ENCODE assay signal across 19 cellular contexts in genomic region chr1:30512253-30512921, GRCh38.
DNase-seq lines count a peak whose midpoint lies in the region; ATAC-seq and TF ChIP-seq lines count a peak whose summit lies in the region.
"Had no signal": no experiment of that assay in that cellular context is flagged by ENCODE, and none has a peak within 500 bp of the region (broad histone marks: within the 10 kb centered on the region; RNA-seq: fewer than 3 reads in every experiment).

No MANE protein-coding gene starts in this region.

- peaks cover 13% of the 10 kb centered on the region for H3K27me3 Mint-ChIP-seq in progenitor cell of endocrine pancreas
- peaks cover 70% of the 10 kb centered on the region for H3K27me3 Mint-ChIP-seq in Calu3 (ENCODE audit: unreplicated experiment)
- H3K27me3 Mint-ChIP-seq: activated CD4-positive, alpha-beta T cell treated with anti-CD3 and anti-CD28 coated beads, Interleukin-2, amount 10 ng/mL, durations not matched to agents 24 days and 14 days had no signal

- H3K9me3 ChIP-seq in PC-9 (ENCODE audit: insufficient read depth, low read depth) = no peaks in the 10 kb centered on the region
- no peaks in the 10 kb centered on the region for H3K9me3 ChIP-seq in esophagus muscularis mucosa
- H3K9me3 ChIP-seq: mucosa of descending colon, tibial nerve had no signal

- intact Hi-C loops in PC-9 (cut with micrococcal nuclease; ENCODE audit: unreplicated experiment) (no loop called here), esophagus muscularis mucosa (cut with DNase I) (no loop called here), Calu3 (cut with micrococcal nuclease; ENCODE audit: unreplicated experiment) (no loop called here)

- H3K27ac ChIP-seq in PC-9 (no peak overlapping the region), esophagus muscularis mucosa (replicated peaks in 1 of 4) (no peak overlapping the region)
- H3K27ac ChIP-seq: tibial nerve had no signal

- no peaks in the 10 kb centered on the region for H3K27me3 ChIP-seq in PC-9 (ENCODE audit: insufficient read depth, low read depth)
- H3K27me3 ChIP-seq in esophagus muscularis mucosa = peaks cover 0 to 22% (median 0%) of the 10 kb centered on the region in 4 donors
- H3K27me3 ChIP-seq: tibial nerve had no signal

- H3K36me3 Mint-ChIP-seq in progenitor cell of endocrine pancreas (ENCODE audit: insufficient read depth) (no peaks in the 10 kb centered on the region), Calu3 (ENCODE audit: insufficient read depth, unreplicated experiment) (no peaks in the 10 kb centered on the region)

- H3K4me1 ChIP-seq in PC-9 (replicated peaks; ENCODE audit: insufficient read depth) = peaks cover 7% of the 10 kb centered on the region
- no peaks in the 10 kb centered on the region for H3K4me1 ChIP-seq in esophagus muscularis mucosa
- H3K4me1 ChIP-seq: tibial nerve had no signal

- 66% methylated on average over 14 of the region's 14 CpGs for WGBS in esophagus muscularis mucosa

- H3K27ac Mint-ChIP-seq in progenitor cell of endocrine pancreas (peak overlapping the region; percentile 2), Calu3 (ENCODE audit: unreplicated experiment) (no peak overlapping the region)
- H3K27ac Mint-ChIP-seq: activated CD4-positive, alpha-beta T cell treated with anti-CD3 and anti-CD28 coated beads, Interleukin-2, amount 10 ng/mL, durations not matched to agents 24 days and 14 days had no signal

- TF ChIP-seq CTCF in PC-9 (conservative IDR thresholded peaks at IDR 0.05) (no peak), esophagus muscularis mucosa (IDR thresholded peaks at IDR 0.05) (no peak), progenitor cell of endocrine pancreas (IDR thresholded peaks at IDR 0.05; ENCODE audit: unreplicated experiment) (no peak), Calu3 (IDR thresholded peaks at IDR 0.05; ENCODE audit: unreplicated experiment) (no peak)

- no peaks in the 10 kb centered on the region for H4K20me1 ChIP-seq in PC-9 (ENCODE audit: insufficient read depth)

- H3F3A ChIP-seq in PC-9 (ENCODE audit: insufficient read depth, low read depth) = no peaks in the 10 kb centered on the region

- H3K4me3 Mint-ChIP-seq in progenitor cell of endocrine pancreas (ENCODE audit: low read depth) = no peak overlapping the region
- no peak overlapping the region for H3K4me3 Mint-ChIP-seq in Calu3 (ENCODE audit: low read depth, unreplicated experiment)
- H3K4me3 Mint-ChIP-seq: activated CD4-positive, alpha-beta T cell treated with anti-CD3 and anti-CD28 coated beads, Interleukin-2, amount 10 ng/mL, durations not matched to agents 24 days and 14 days had no signal

- ATAC-seq in GM18909 (IDR thresholded peaks at IDR 0.05; ENCODE audit: poor library complexity, unreplicated experiment) = no peak
- ATAC-seq in GM19035 (IDR thresholded peaks at IDR 0.05; ENCODE audit: unreplicated experiment) = no peak
- ATAC-seq: mucosa of descending colon, sciatic nerve had no signal

- no peaks in the 10 kb centered on the region for H3K79me2 ChIP-seq in PC-9 (ENCODE audit: low read depth)

- H3K9me3 Mint-ChIP-seq in progenitor cell of endocrine pancreas (ENCODE audit: low read depth) = no peaks in the 10 kb centered on the region
- no peaks in the 10 kb centered on the region for H3K9me3 Mint-ChIP-seq in Calu3 (ENCODE audit: low read depth, unreplicated experiment)
- H3K9me3 Mint-ChIP-seq: activated CD4-positive, alpha-beta T cell treated with anti-CD3 and anti-CD28 coated beads, Interleukin-2, amount 10 ng/mL, durations not matched to agents 24 days and 14 days had no signal

- H3K9me2 ChIP-seq in PC-9 (ENCODE audit: insufficient read depth) = no peaks in the 10 kb centered on the region

- no peaks in the 10 kb centered on the region for H3K36me3 ChIP-seq in PC-9 (ENCODE audit: low read depth)
- no peaks in the 10 kb centered on the region for H3K36me3 ChIP-seq in esophagus muscularis mucosa
- H3K36me3 ChIP-seq: tibial nerve had no signal

- H3K4me3 ChIP-seq in PC-9 (no peak overlapping the region), esophagus muscularis mucosa (no peak overlapping the region)
- H3K4me3 ChIP-seq: mucosa of descending colon, tibial nerve had no signal

- POLR2A ChIA-PET in PC-9 (lab: Charles Lee; ENCODE audit: unreplicated experiment) = no interaction called here

- DNase-seq in GM03348 (ENCODE audit: low spot score) (peak; percentile 73), PC-9 (no peak), esophagus muscularis mucosa (ENCODE audit: extremely low spot score) (peak; percentile 83), progenitor cell of endocrine pancreas (ENCODE audit: low spot score, unreplicated experiment) (peak; percentile 5), NCI-H1694 (lab: John Stamatoyannopoulos, UW) (no peak), Calu3 (no peak)
- DNase-seq: activated CD4-positive, alpha-beta T cell treated with anti-CD3 and anti-CD28 coated beads, Interleukin-2, amount 10 ng/mL, durations not matched to agents 24 days and 14 days; activated naive CD4-positive, alpha-beta T cell; activated T-cell treated with anti-CD3 and anti-CD28 coated beads for 4 hours; anterior cingulate cortex; mucosa of descending colon; NCI-H1694 treated with DMSO at 0.1 percent for 48 hours; NCI-H345; nucleus accumbens; stimulated activated naive CD4-positive, alpha-beta T cell had no signal

- no peaks in the 10 kb centered on the region for H3K4me1 Mint-ChIP-seq in progenitor cell of endocrine pancreas (ENCODE audit: low read depth)
- peaks cover 17% of the 10 kb centered on the region for H3K4me1 Mint-ChIP-seq in Calu3 (ENCODE audit: low read depth, unreplicated experiment)
- H3K4me1 Mint-ChIP-seq: activated CD4-positive, alpha-beta T cell treated with anti-CD3 and anti-CD28 coated beads, Interleukin-2, amount 10 ng/mL, durations not matched to agents 24 days and 14 days had no signal

- no peak overlapping the region for H2AFZ ChIP-seq in PC-9

- TF ChIP-seq POLR2A in esophagus muscularis mucosa (IDR thresholded peaks at IDR 0.05; ENCODE audit: low read depth) = no peak

- no TSS peak for BruUV-seq in PC-9 (replicated peaks; lab: Mats Ljungman, UMichigan)
- BruUV-seq in Calu3 (replicated peaks; lab: Mats Ljungman, UMichigan) = no TSS peak

- H3K4me2 ChIP-seq in PC-9 = peak overlapping the region; percentile 36

- TF ChIP-seq EP300 in esophagus muscularis mucosa (IDR thresholded peaks at IDR 0.05) = no peak

- CTCF ChIA-PET in PC-9 (lab: Charles Lee) (no interaction called here), Calu3 (lab: Charles Lee) (no interaction called here)

Comparison
In these comparisons a context has a peak if more than half of its experiments do, and no peak if none do; other contexts are left out.
1. DNase-seq: peak in GM03348 (single experiment), esophagus muscularis mucosa (single experiment) and progenitor cell of endocrine pancreas (single experiment); none in PC-9 (0 of 2), NCI-H1694 (single experiment) and Calu3 (single experiment).